1 cellular context compared by ENCODE assay signal in genomic region chr9:17075758-17076485, GRCh38.
TF ChIP-seq lines count a peak whose summit lies in the region.

No MANE protein-coding gene starts in this region.

TF ChIP-seq in SK-N-SH, 30 proteins besides CTCF, POLR2A, EP300 and RAD21 (continued from another document):
- no peak for TF ChIP-seq EZH2phosphoT487 (IDR thresholded peaks at IDR 0.05; ENCODE audit: borderline replicate concordance, low read depth)
- no peak for TF ChIP-seq JUND (IDR thresholded peaks at IDR 0.05)
- no peak for TF ChIP-seq SIN3A (IDR thresholded peaks at IDR 0.05; ENCODE audit: borderline replicate concordance, low read depth, low read length)
- no peak for TF ChIP-seq RFX5 (IDR thresholded peaks at IDR 0.05; ENCODE audit: low read length)
- TF ChIP-seq USF1 (IDR thresholded peaks at IDR 0.05; ENCODE audit: borderline replicate concordance, low read depth): no peak
TF ChIP-seq in SK-N-SH: peak in this region for 4.
